Comparison of ENCODE assay signal across 8 cellular contexts in genomic region chr14:67359319-67359774, GRCh38. TPM values are rescaled to one million over a fixed set of nuclear protein-coding genes. Genes with fewer than 3 reads are reported as not detected.
DNase-seq lines count a peak whose midpoint lies in the region; ATAC-seq, FAIRE-seq and TF ChIP-seq lines count a peak whose summit lies in the region.

No MANE protein-coding gene starts in this region.

- intact Hi-C loops in right lobe of liver (cut with DNase I): no loop called here

- H3K27me3 ChIP-seq in right lobe of liver: no peaks in the 10 kb centered on the region

- TF ChIP-seq POLR2A in right lobe of liver (IDR thresholded peaks at IDR 0.05): peak; percentile 28

- no peak for FAIRE-seq in urothelium cell line (lab: Jason Lieb, UNC)

- peaks cover 0 to 9% (median 0%) of the 10 kb centered on the region in 4 donors for H3K36me3 ChIP-seq in right lobe of liver

- peak; percentile 37 for DNase-seq in DMS79 (lab: John Stamatoyannopoulos, UW)
- DNase-seq in DMS79 treated with DMSO at 0.1 percent for 48 hours (lab: John Stamatoyannopoulos, UW): no peak
- peak; percentile 73 for DNase-seq in M059J (ENCODE audit: low read depth)
- peak in 1 of 61 donors; percentile 45 for DNase-seq in caudate nucleus (lab: John Stamatoyannopoulos, UW)
- peak in 2 of 3 donors; percentile 40 to 53 for DNase-seq in right lobe of liver
- DNase-seq in urothelium cell line (ENCODE audit: low spot score): peak; percentile 48
- no peak for DNase-seq in ecto neural progenitor cell (ENCODE audit: low spot score)

- H3K4me3 ChIP-seq in right lobe of liver: peak overlapping the region; percentile 92 to 94 (median 94)

- H3K27ac ChIP-seq in caudate nucleus (ENCODE audit: low read depth, low read length) (peak overlapping the region; percentile 71), right lobe of liver (peak overlapping the region; percentile 58 to 96 (median 69))

- peaks cover 0 to 32% (median 9%) of the 10 kb centered on the region in 4 donors for H3K4me1 ChIP-seq in right lobe of liver

- ATAC-seq in right lobe of liver (peak in 1 of 4 donors; percentile 0), HG03378 (IDR thresholded peaks at IDR 0.05; ENCODE audit: unreplicated experiment) (no peak)

- TF ChIP-seq CTCF in right lobe of liver (IDR thresholded peaks at IDR 0.05): no peak

- H3K9me3 ChIP-seq in right lobe of liver: no peaks in the 10 kb centered on the region

- 0% methylated on average over 24 of the region's 28 CpGs for WGBS in right lobe of liver (ENCODE audit: insufficient coverage, low coverage, low lambda C conversion rate, missing lambda C conversion rate)

RNA-seq across cellular contexts. Expression of gene ATP6V1D, which starts 0.3 kb away (rescaled TPM):
- total RNA-seq in M059J (2014; rRNA removed; shearing (Covaris generic)): 194 and 202 TPM in 2 replicates
- total RNA-seq in right lobe of liver: 10 to 100 TPM; 20.4 to 37.4 (median 27.9) TPM

RNA-seq across cellular contexts. Expression of gene EIF2S1, which starts 0.8 kb away (rescaled TPM):
- total RNA-seq in M059J (2014; rRNA removed; shearing (Covaris generic)): 304 and 324 TPM in 2 replicates
- 10 to 100 TPM; 32.8 to 57.8 (median 50.4) TPM for total RNA-seq in right lobe of liver

RNA-seq across cellular contexts. Expression of gene PLEK2, which starts 52.6 kb away (rescaled TPM):
- total RNA-seq in M059J (2014; rRNA removed; shearing (Covaris generic)): not detected in 2 replicates
- total RNA-seq in right lobe of liver: 10 to 100 TPM in 4 of 6 experiments, 1 to 10 TPM in 2; 8.3 to 16.2 (median 12.1) TPM

Comparison
In these comparisons a context has a peak if more than half of its experiments do, and no peak if none do; other contexts are left out.
1. DNase-seq: peak in DMS79 (single experiment), M059J (single experiment), right lobe of liver (2 of 3) and urothelium cell line (single experiment); none in DMS79 treated with DMSO at 0.1 percent for 48 hours (single experiment) and ecto neural progenitor cell (single experiment).